ENCODE assay signal across 1 cellular context in the genomic region with DNA sequence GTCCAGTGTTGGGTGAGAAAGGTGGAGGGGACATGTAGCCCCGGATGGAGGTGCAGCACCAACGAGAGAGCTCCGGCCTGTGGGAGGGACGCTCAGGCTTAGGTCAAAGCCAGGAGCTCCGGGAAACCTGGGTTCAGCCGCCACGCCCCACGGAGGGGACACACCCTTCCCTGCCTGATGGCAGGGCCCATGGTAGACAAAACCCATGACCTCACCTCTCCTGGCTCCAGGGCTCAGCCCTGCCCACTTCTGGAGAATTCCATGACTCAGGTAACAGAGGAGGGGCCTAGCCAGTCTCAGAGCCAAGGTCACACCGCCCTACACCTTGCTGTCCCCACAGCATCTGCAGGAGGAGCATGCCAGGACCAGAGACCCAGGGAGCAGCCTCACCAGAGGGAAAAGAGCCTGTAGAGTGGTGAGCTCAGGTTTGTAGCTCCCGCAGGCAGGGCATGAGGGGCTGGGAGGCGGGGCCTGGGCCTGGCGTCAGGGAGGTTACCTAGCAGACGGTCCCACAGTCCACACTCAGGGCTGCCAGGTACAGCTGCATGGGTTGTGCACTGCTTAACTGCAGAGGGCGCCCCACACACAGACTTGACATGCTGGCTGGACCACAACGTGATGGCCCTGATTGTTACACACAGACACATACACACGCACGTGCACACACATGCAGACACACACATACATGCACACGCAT.
TF ChIP-seq lines count a peak whose summit lies in the region.

No MANE protein-coding gene starts in this region.

TF ChIP-seq in SK-N-SH treated with all-trans-retinoic acid at 6 μM for 48 hours, 23 proteins besides CTCF, POLR2A, EP300 and RAD21 (continued from another document):
- TF ChIP-seq, protein P1, sequence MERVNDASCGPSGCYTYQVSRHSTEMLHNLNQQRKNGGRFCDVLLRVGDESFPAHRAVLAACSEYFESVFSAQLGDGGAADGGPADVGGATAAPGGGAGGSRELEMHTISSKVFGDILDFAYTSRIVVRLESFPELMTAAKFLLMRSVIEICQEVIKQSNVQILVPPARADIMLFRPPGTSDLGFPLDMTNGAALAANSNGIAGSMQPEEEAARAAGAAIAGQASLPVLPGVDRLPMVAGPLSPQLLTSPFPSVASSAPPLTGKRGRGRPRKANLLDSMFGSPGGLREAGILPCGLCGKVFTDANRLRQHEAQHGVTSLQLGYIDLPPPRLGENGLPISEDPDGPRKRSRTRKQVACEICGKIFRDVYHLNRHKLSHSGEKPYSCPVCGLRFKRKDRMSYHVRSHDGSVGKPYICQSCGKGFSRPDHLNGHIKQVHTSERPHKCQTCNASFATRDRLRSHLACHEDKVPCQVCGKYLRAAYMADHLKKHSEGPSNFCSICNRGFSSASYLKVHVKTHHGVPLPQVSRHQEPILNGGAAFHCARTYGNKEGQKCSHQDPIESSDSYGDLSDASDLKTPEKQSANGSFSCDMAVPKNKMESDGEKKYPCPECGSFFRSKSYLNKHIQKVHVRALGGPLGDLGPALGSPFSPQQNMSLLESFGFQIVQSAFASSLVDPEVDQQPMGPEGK (CRISPR knock-in tag; IDR thresholded peaks at IDR 0.05; ENCODE audit: borderline replicate concordance), result no peak
- TF ChIP-seq BACH2 (CRISPR knock-in tag; IDR thresholded peaks at IDR 0.05; ENCODE audit: borderline replicate concordance) (no peak), CSDC2 (CRISPR knock-in tag; IDR thresholded peaks at IDR 0.05) (no peak), ZFP3 (CRISPR knock-in tag; IDR thresholded peaks at IDR 0.05) (no peak), RARB (CRISPR knock-in tag; IDR thresholded peaks at IDR 0.05) (no peak), ZFP30 (CRISPR knock-in tag; IDR thresholded peaks at IDR 0.05) (no peak), OSR1 (CRISPR knock-in tag; IDR thresholded peaks at IDR 0.05) (no peak), ZNF70 (CRISPR knock-in tag; IDR thresholded peaks at IDR 0.05) (no peak), TCF4 (CRISPR knock-in tag; IDR thresholded peaks at IDR 0.05; ENCODE audit: borderline replicate concordance) (no peak), PPARA (CRISPR knock-in tag; IDR thresholded peaks at IDR 0.05; ENCODE audit: borderline replicate concordance) (no peak), ZNF565 (CRISPR knock-in tag; conservative IDR thresholded peaks at IDR 0.05; ENCODE audit: low read depth) (no peak), SNAI2 (CRISPR knock-in tag; IDR thresholded peaks at IDR 0.05) (no peak), GLIS3 (CRISPR knock-in tag; IDR thresholded peaks at IDR 0.05) (no peak), ZNF8 (CRISPR knock-in tag; IDR thresholded peaks at IDR 0.05) (no peak)
- TF ChIP-seq, protein P2, sequence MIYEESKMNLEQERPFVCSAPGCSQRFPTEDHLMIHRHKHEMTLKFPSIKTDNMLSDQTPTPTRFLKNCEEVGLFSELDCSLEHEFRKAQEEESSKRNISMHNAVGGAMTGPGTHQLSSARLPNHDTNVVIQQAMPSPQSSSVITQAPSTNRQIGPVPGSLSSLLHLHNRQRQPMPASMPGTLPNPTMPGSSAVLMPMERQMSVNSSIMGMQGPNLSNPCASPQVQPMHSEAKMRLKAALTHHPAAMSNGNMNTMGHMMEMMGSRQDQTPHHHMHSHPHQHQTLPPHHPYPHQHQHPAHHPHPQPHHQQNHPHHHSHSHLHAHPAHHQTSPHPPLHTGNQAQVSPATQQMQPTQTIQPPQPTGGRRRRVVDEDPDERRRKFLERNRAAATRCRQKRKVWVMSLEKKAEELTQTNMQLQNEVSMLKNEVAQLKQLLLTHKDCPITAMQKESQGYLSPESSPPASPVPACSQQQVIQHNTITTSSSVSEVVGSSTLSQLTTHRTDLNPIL (CRISPR knock-in tag; IDR thresholded peaks at IDR 0.05; ENCODE audit: low read depth), result no peak
